8 cellular contexts compared by ENCODE assay signal in genomic region chr2:173075781-173076556, GRCh38. TPM values are rescaled to one million over a fixed set of nuclear protein-coding genes. Genes with fewer than 3 reads are reported as not detected.
A peak's percentile ranks its signal among the peaks of the same experiment; 100 is the strongest.
DNase-seq lines count a peak whose midpoint lies in the region; ATAC-seq and TF ChIP-seq lines count a peak whose summit lies in the region.

TSS of gene MAP3K20 (plus strand) at chr2:173075846. CDS start at chr2:173091032, 15,186 bp downstream.

- no peaks in the 10 kb centered on the region for H3K36me3 ChIP-seq in Caco-2 (ENCODE audit: control insufficient read depth, insufficient read depth, low read length)
- H3K36me3 ChIP-seq in OCI-LY7 (ENCODE audit: insufficient read depth, low read length) = no peaks in the 10 kb centered on the region
- H3K36me3 ChIP-seq in fibroblast of lung (ENCODE audit: control insufficient read depth, insufficient read depth, low read length) = no peaks in the 10 kb centered on the region
- no peaks in the 10 kb centered on the region for H3K36me3 ChIP-seq in naive thymus-derived CD4-positive, alpha-beta T cell (ENCODE audit: control insufficient read depth in 2 of 3, insufficient read depth in 3 of 3, low read length in 3 of 3)
- H3K36me3 ChIP-seq in suprapubic skin = no peaks in the 10 kb centered on the region

- TF ChIP-seq CTCF in Caco-2 (IDR thresholded peaks at IDR 0.05; ENCODE audit: insufficient read depth in 1 of 2, low read depth in 1 of 2, low read length in 1 of 2, severe bottlenecking in 1 of 2, unreplicated experiment in 1 of 2) (peak; percentile 22 to 46), OCI-LY7 (conservative IDR thresholded peaks at IDR 0.05; ENCODE audit: low read length) (peak; percentile 61), fibroblast of lung (conservative IDR thresholded peaks at IDR 0.05 in 1 of 2, IDR thresholded peaks at IDR 0.05 in 1 of 2; ENCODE audit: low read depth in 1 of 2, low read length in 2 of 2) (peak in 1 of 2 donors; percentile 40), suprapubic skin (IDR thresholded peaks at IDR 0.05) (peak in 1 of 2 donors; percentile 59)

- H3K79me2 ChIP-seq in OCI-LY7 (ENCODE audit: insufficient read depth, low read depth, low read length) (peaks cover 18% of the 10 kb centered on the region; the same call in 1 of the 2 replicates), fibroblast of lung (ENCODE audit: control insufficient read depth, insufficient read depth, low read length) (peaks cover 40% of the 10 kb centered on the region)

- peak in 1 of 2 donors; percentile 57 for TF ChIP-seq POLR2A in suprapubic skin (IDR thresholded peaks at IDR 0.05)

- H3K9me2 ChIP-seq in OCI-LY7 (ENCODE audit: insufficient read depth, low read length) = no peaks in the 10 kb centered on the region

- peak within 1 kb of the TSS; percentile 97 for H3K4me2 ChIP-seq in OCI-LY7 (ENCODE audit: low read length)
- H3K4me2 ChIP-seq in fibroblast of lung (ENCODE audit: extremely low read depth, insufficient read depth, low read length) = peak within 1 kb of the TSS; percentile 91

- H3K4me3 Mint-ChIP-seq in Caco-2 (ENCODE audit: unreplicated experiment) = peak within 1 kb of the TSS; percentile 72
- H3K4me3 Mint-ChIP-seq in activated T-cell treated with anti-CD3 and anti-CD28 coated beads, Interleukin-2, amount 50 U/mL, for 4 hours = peak within 1 kb of the TSS; percentile 77
- H3K4me3 Mint-ChIP-seq in naive thymus-derived CD4-positive, alpha-beta T cell = peak within 1 kb of the TSS; percentile 56 to 89 (median 80)

- POLR2A ChIA-PET in Caco-2 (lab: Charles Lee) = interaction anchor here (0.6 kb wide), 2 partner anchors 73 to 142 kb away, joined by 3 to 4 read pairs; no protein-coding TSS in a partner anchor
- POLR2A ChIA-PET in OCI-LY7 (lab: Charles Lee) = no interaction called here
- POLR2A ChIA-PET in naive thymus-derived CD4-positive, alpha-beta T cell (lab: Charles Lee) = no interaction called here

- BruUV-seq in Caco-2 (replicated peaks; lab: Mats Ljungman, UMichigan) = no TSS peak
- no TSS peak for BruUV-seq in OCI-LY7 (replicated peaks; lab: Mats Ljungman, UMichigan)

- H3K27me3 ChIP-seq in Caco-2 (replicated peaks; ENCODE audit: control insufficient read depth, insufficient read depth, low read length) (no peaks in the 10 kb centered on the region), fibroblast of lung (ENCODE audit: control insufficient read depth, insufficient read depth, low read length) (no peaks in the 10 kb centered on the region), suprapubic skin (no peaks in the 10 kb centered on the region)
- H3K27me3 ChIP-seq in naive thymus-derived CD4-positive, alpha-beta T cell (ENCODE audit: control insufficient read depth in 2 of 2, insufficient read depth in 2 of 2, low read length in 2 of 2) = no peaks in the 10 kb centered on the region

- TF ChIP-seq EP300 in suprapubic skin (IDR thresholded peaks at IDR 0.05) = no peak

- no peaks in the 10 kb centered on the region for H3K9me3 Mint-ChIP-seq in Caco-2 (ENCODE audit: unreplicated experiment)
- H3K9me3 Mint-ChIP-seq in activated T-cell treated with anti-CD3 and anti-CD28 coated beads, Interleukin-2, amount 50 U/mL, for 4 hours = no peaks in the 10 kb centered on the region
- H3K9me3 Mint-ChIP-seq in naive thymus-derived CD4-positive, alpha-beta T cell = peaks cover 0 to 3% (median 0%) of the 10 kb centered on the region in 11 donors

- intact Hi-C loops in Caco-2 (cut with micrococcal nuclease; ENCODE audit: unreplicated experiment) = loop anchor here (1.0 to 2.0 kb wide), 3 partner anchors 33 to 134 kb away; no protein-coding TSS in a partner anchor
- intact Hi-C loops in OCI-LY7 (cut with micrococcal nuclease; ENCODE audit: unreplicated experiment) = loop anchor here (5.0 kb wide), 2 partner anchors 136 to 276 kb away; partner anchors contain the start of gene CDCA7
- intact Hi-C loops in naive thymus-derived CD4-positive, alpha-beta T cell (cut with micrococcal nuclease) = loop anchor here in 1 of 2 donors (1.0 to 5.0 kb wide), 4 partner anchors 61 to 519 kb away; partner anchors contain the start of genes CDCA7 and PDK1

- peaks cover 18% of the 10 kb centered on the region for H3K4me1 Mint-ChIP-seq in Caco-2 (ENCODE audit: low read depth, unreplicated experiment)
- peaks cover 12% of the 10 kb centered on the region for H3K4me1 Mint-ChIP-seq in activated T-cell treated with anti-CD3 and anti-CD28 coated beads, Interleukin-2, amount 50 U/mL, for 4 hours (ENCODE audit: low read depth)
- peaks cover 6 to 25% (median 15%) of the 10 kb centered on the region in 7 donors for H3K4me1 Mint-ChIP-seq in naive thymus-derived CD4-positive, alpha-beta T cell

- H3K27me3 Mint-ChIP-seq in Caco-2 (ENCODE audit: insufficient read depth, unreplicated experiment) = no peaks in the 10 kb centered on the region
- H3K27me3 Mint-ChIP-seq in activated T-cell treated with anti-CD3 and anti-CD28 coated beads, Interleukin-2, amount 50 U/mL, for 4 hours (ENCODE audit: low read depth) = peaks cover 36% of the 10 kb centered on the region
- peaks cover 30 to 57% (median 39%) of the 10 kb centered on the region in 5 donors for H3K27me3 Mint-ChIP-seq in naive thymus-derived CD4-positive, alpha-beta T cell

- ATAC-seq in GM19438 (IDR thresholded peaks at IDR 0.05; ENCODE audit: low read depth, unreplicated experiment) (peak; percentile 75), HG03521 (IDR thresholded peaks at IDR 0.05; ENCODE audit: unreplicated experiment) (peak; percentile 50)
- peak; percentile 79 to 83 for ATAC-seq in activated T-cell treated with anti-CD3 and anti-CD28 coated beads, Interleukin-2, amount 50 U/mL, for 4 hours
- ATAC-seq in naive thymus-derived CD4-positive, alpha-beta T cell = peak; percentile 84

- H4K20me1 ChIP-seq in OCI-LY7 (ENCODE audit: insufficient read depth, low read length) (no peaks in the 10 kb centered on the region), fibroblast of lung (ENCODE audit: control insufficient read depth, extremely low read depth, insufficient read depth, low read length) (no peaks in the 10 kb centered on the region)

- H3K27ac ChIP-seq in OCI-LY7 (ENCODE audit: low read depth, low read length, poor library complexity, severe bottlenecking) (peak within 1 kb of the TSS; percentile 39), fibroblast of lung (ENCODE audit: insufficient read depth, low read length) (peak within 1 kb of the TSS; percentile 97), suprapubic skin (peak within 1 kb of the TSS; percentile 99)
- no peak within 1 kb of the TSS for H3K27ac ChIP-seq in naive thymus-derived CD4-positive, alpha-beta T cell (ENCODE audit: low read depth, low read length)

- H3K4me3 ChIP-seq in Caco-2 (ENCODE audit: low read depth, low read length) (peak within 1 kb of the TSS; percentile 93), OCI-LY7 (ENCODE audit: low read depth, low read length, poor library complexity, severe bottlenecking) (peak within 1 kb of the TSS; percentile 76), fibroblast of lung (replicated peaks in 1 of 4; ENCODE audit: control extremely low read depth in 1 of 4, insufficient read depth in 1 of 4, low read depth in 3 of 4, low read length in 4 of 4) (peak within 1 kb of the TSS; percentile 76 to 85 (median 80)), suprapubic skin (peak within 1 kb of the TSS; percentile 96)
- H3K4me3 ChIP-seq in naive thymus-derived CD4-positive, alpha-beta T cell (ENCODE audit: low read length) = peak within 1 kb of the TSS; percentile 45

- peak within 1 kb of the TSS; percentile 95 for H3K9ac ChIP-seq in fibroblast of lung (ENCODE audit: insufficient read depth, low read length)

- 0% methylated on average over 11 of the region's 106 CpGs for WGBS in suprapubic skin

- DNase-seq in Caco-2 (peak; percentile 68 to 79), OCI-LY7 (ENCODE audit: low spot score) (peak; percentile 78), fibroblast of lung (ENCODE audit: low read depth in 2 of 2) (peak; percentile 73 to 77), suprapubic skin (ENCODE audit: low spot score in 2 of 2) (peak; percentile 83 to 92)
- DNase-seq in activated T-cell treated with anti-CD3 and anti-CD28 coated beads, Interleukin-2, amount 50 U/mL, for 4 hours = peak; percentile 27
- DNase-seq in naive thymus-derived CD4-positive, alpha-beta T cell = peak in 6 of 9 donors; percentile 13 to 73 (median 27)

- H3K9me3 ChIP-seq in Caco-2 (no peaks in the 10 kb centered on the region), OCI-LY7 (ENCODE audit: low read length) (no peaks in the 10 kb centered on the region), fibroblast of lung (ENCODE audit: control insufficient read depth, insufficient read depth, low read depth, low read length) (no peaks in the 10 kb centered on the region), suprapubic skin (no peaks in the 10 kb centered on the region)
- no peaks in the 10 kb centered on the region for H3K9me3 ChIP-seq in naive thymus-derived CD4-positive, alpha-beta T cell (ENCODE audit: control insufficient read depth in 2 of 3, low read length in 3 of 3)

- no peaks in the 10 kb centered on the region for H3K36me3 Mint-ChIP-seq in Caco-2 (ENCODE audit: insufficient read depth, unreplicated experiment)
- no peaks in the 10 kb centered on the region for H3K36me3 Mint-ChIP-seq in activated T-cell treated with anti-CD3 and anti-CD28 coated beads, Interleukin-2, amount 50 U/mL, for 4 hours (ENCODE audit: insufficient read depth)
- H3K36me3 Mint-ChIP-seq in naive thymus-derived CD4-positive, alpha-beta T cell = peaks cover 0 to 4% (median 0%) of the 10 kb centered on the region in 5 donors

- peak within 1 kb of the TSS; percentile 58 for H3K27ac Mint-ChIP-seq in Caco-2 (ENCODE audit: unreplicated experiment)
- H3K27ac Mint-ChIP-seq in naive thymus-derived CD4-positive, alpha-beta T cell = peak within 1 kb of the TSS in 2 of 9 donors; percentile 23 to 72

- H2AFZ ChIP-seq in OCI-LY7 (ENCODE audit: low read length) (peak within 1 kb of the TSS; percentile 99), fibroblast of lung (ENCODE audit: low read length) (peak within 1 kb of the TSS; percentile 54)

- CTCF ChIA-PET in Caco-2 (lab: Charles Lee) (no interaction called here), OCI-LY7 (lab: Charles Lee; ENCODE audit: unreplicated experiment) (interaction anchor here (1.4 kb wide), 1 partner anchor 18 kb away, joined by 5 read pairs; no protein-coding TSS in a partner anchor)
- CTCF ChIA-PET in naive thymus-derived CD4-positive, alpha-beta T cell (lab: Charles Lee) = no interaction called here

- H3K4me1 ChIP-seq in Caco-2 (peaks cover 9% of the 10 kb centered on the region), OCI-LY7 (ENCODE audit: insufficient read depth, low read length, poor library complexity, severe bottlenecking) (peaks cover 14% of the 10 kb centered on the region), fibroblast of lung (ENCODE audit: control insufficient read depth, extremely low read depth, insufficient read depth, low read length) (peaks cover 20% of the 10 kb centered on the region), suprapubic skin (peaks cover 30% of the 10 kb centered on the region)
- H3K4me1 ChIP-seq in naive thymus-derived CD4-positive, alpha-beta T cell (ENCODE audit: control insufficient read depth in 2 of 2, insufficient read depth in 2 of 2, low read length in 2 of 2) = peaks cover 0 to 10% of the 10 kb centered on the region in 2 donors

RNA-seq across cellular contexts. Expression of gene MAP3K20, which starts in this region (rescaled TPM):
- total RNA-seq in Caco-2 (2022) (41.5 and 44.5 TPM in 2 replicates), OCI-LY7 (2022) (17.3 and 17.9 TPM in 2 replicates), fibroblast of lung (120 and 138 TPM in 2 replicates), suprapubic skin (10 to 100 TPM; 26.2 to 40.3 (median 33.6) TPM)
- total RNA-seq in OCI-LY7 (2014; rRNA removed; shearing (Covaris generic)) = 8.2 and 9.1 TPM in 2 replicates
- total RNA-seq in activated T-cell treated with anti-CD3 and anti-CD28 coated beads, Interleukin-2, amount 50 U/mL, for 4 hours = 1 to 10 TPM; 5.9 to 8.6 (median 6.8) TPM
- 59.3 and 105 TPM in 2 replicates for polyA plus RNA-seq in fibroblast of lung
- polyA plus RNA-seq in fibroblast of lung (2012) = 37.0 and 69.9 TPM in 2 replicates
- polyA minus RNA-seq in fibroblast of lung (ENCODE audit: low replicate concordance) = 11.8 and 28.4 TPM in 2 replicates
- 10 to 100 TPM in 2 of 5 experiments, 1 to 10 TPM in 1, under 1 TPM in 2; 0.30 to 17.0 (median 2.6) TPM for total RNA-seq in naive thymus-derived CD4-positive, alpha-beta T cell
- polyA plus RNA-seq in naive thymus-derived CD4-positive, alpha-beta T cell = under 1 TPM in 1 of 2 donors, not detected in 1; 0.18 TPM

Comparison
In these comparisons a context has a peak if more than half of its experiments do, and no peak if none do; other contexts are left out.
1. RNA of gene MAP3K20 (polyA plus RNA-seq): 37.0 to 105 TPM in fibroblast of lung; 0.18 TPM in naive thymus-derived CD4-positive, alpha-beta T cell; every median in the first group is over 10 times any median in the second.
2. DNase-seq: peak in every context shown above with its lines; median percentile 88 in suprapubic skin; 78 in OCI-LY7; 75 in fibroblast of lung; 74 in Caco-2; 27 in activated T-cell treated with anti-CD3 and anti-CD28 coated beads, Interleukin-2, amount 50 U/mL, for 4 hours; 27 in naive thymus-derived CD4-positive, alpha-beta T cell.
3. H3K4me3 ChIP-seq: peak in every context shown above with its lines; median percentile 96 in suprapubic skin; 93 in Caco-2; 80 in fibroblast of lung; 76 in OCI-LY7; 45 in naive thymus-derived CD4-positive, alpha-beta T cell.
4. Peak in every context shown above with its lines, with median percentiles within 50 percentile points of each other: H3K4me3 Mint-ChIP-seq and ATAC-seq.